Comparison of ENCODE assay signal across 1 cellular context in the genomic region with DNA sequence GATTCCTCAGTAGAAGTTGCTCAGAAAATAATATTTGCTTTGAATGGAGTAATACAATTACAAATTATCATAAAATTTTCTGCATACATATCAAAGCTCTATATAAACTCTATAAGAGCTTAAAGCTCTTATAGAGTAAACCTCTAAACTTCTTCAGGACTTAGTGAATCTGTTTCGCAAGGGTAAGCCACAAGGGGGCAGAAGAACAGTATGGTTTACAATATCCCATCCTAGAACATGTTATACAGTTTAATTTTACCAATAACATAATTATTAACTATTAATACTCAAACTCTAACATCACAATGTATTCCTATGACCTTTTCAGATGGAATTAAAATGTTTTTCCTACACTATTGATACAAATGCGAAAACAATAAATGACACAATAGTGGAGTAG.
TF ChIP-seq lines count a peak whose summit lies in the region.

No MANE protein-coding gene starts in this region.

TF ChIP-seq in H1, 55 proteins besides CTCF, POLR2A, EP300 and RAD21 (continued from another document):
- no peak for TF ChIP-seq ATF2 (IDR thresholded peaks at IDR 0.05; ENCODE audit: low read length)
